In the genomic region with DNA sequence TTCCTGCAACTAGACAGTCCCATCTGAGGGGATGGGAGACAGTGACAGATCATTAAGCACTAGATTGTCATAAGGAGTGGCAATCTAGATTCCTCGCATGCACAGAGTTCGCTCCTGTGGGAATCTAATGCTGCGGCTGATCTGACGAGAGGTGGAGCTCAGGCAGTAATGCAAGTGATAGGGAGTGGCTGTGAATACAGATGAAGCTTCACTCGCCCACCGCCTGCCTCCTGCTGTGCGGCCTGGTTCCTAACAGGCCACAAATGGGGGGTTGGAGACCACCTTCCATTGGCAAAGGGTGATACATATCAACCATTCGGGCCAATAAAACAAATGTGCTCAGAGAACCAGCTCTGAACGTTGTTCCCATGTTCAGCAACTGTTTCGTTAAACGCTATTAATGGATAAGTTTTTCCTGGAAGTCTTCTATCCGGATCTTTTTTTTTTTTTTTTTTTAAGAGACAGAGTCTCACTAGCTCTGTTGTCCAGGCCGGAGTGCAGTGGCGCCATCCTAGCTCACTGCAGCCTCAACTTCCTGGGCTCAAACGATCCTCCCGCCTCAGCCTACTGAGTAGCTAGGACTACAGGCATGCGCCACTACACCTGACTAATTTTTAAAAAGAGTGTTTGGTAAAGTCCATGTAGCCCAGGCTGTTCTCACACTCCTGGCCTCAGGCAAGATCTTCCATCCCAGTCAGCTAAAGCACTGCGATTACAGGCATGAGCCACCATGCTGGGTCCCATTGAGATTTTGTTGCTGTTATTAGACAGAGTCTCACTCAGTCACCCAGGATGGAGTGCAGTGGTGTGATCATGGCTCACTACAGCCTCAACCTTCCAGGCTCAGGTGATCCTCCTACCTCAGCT, we compare ENCODE assay signal across 21 cellular contexts. TPM values are rescaled to one million over a fixed set of nuclear protein-coding genes. Genes with fewer than 3 reads are reported as not detected.
"Had no signal": no experiment of that assay in that cellular context is flagged by ENCODE, and none has a peak within 500 bp of the region (broad histone marks: within the 10 kb centered on the region; RNA-seq: fewer than 3 reads in every experiment).

No MANE protein-coding gene starts in this region.

- H3K27me3 ChIP-seq: cardiac muscle cell, sigmoid colon, transverse colon had no signal

- ATAC-seq: esophagus mucosa; left ventricle myocardium superior; natural killer cell treated with Interleukin-12 subunit alpha and Interleukin-12 subunit beta and Interleukin-15 and Interleukin-18, amount 100 ng/mL, for 72 hours; stimulated activated memory B cell treated with anti-CD40 and anti-IgM and Interleukin-4, amounts not matched to agents 10 μg/mL and 1 μg/mL and 100 μg/mL, for 72 hours had no signal

- H3K4me3 Mint-ChIP-seq: activated naive CD4-positive, alpha-beta T cell treated with anti-CD3 and anti-CD28 coated beads, Interleukin-2, amount 10 ng/mL, durations not matched to agents 7 days and 5 days; memory B cell; natural killer cell treated with Interleukin-12 subunit alpha and Interleukin-12 subunit beta and Interleukin-15 and Interleukin-18, amount 100 ng/mL, for 72 hours; stimulated activated memory B cell treated with anti-CD40 and anti-IgM and Interleukin-4, amounts not matched to agents 10 μg/mL and 1 μg/mL and 100 μg/mL, for 72 hours had no signal

- H3K27ac Mint-ChIP-seq: activated naive CD4-positive, alpha-beta T cell treated with anti-CD3 and anti-CD28 coated beads, Interleukin-2, amount 10 ng/mL, durations not matched to agents 7 days and 5 days; activated T-helper 2 cell treated with anti-CD3 and anti-CD28 coated beads, Interferon-gamma antibody, Interleukin-2, Interleukin-4, amounts not matched to agents 10 μg/mL and 5 μg/mL and 100 μg/mL, durations not matched to agents 14 hours and 24 hours and 36 hours; memory B cell; natural killer cell treated with Interleukin-12 subunit alpha and Interleukin-12 subunit beta and Interleukin-15 and Interleukin-18, amount 100 ng/mL, for 72 hours; stimulated activated memory B cell treated with anti-CD40 and anti-IgM and Interleukin-4, amounts not matched to agents 10 μg/mL and 1 μg/mL and 100 μg/mL, for 72 hours had no signal

- H3K4me1 ChIP-seq: sigmoid colon, transverse colon had no signal

- DNase-seq: activated CD4-positive, alpha-beta T cell treated with anti-CD3 and anti-CD28 coated beads, Interleukin-2, amount 50 U/mL, for 48 hours; activated naive CD4-positive, alpha-beta T cell treated with anti-CD3 and anti-CD28 coated beads, Interleukin-2, amount 10 ng/mL, durations not matched to agents 7 days and 5 days; hippocampal formation; left ventricle myocardium superior; occipital lobe; sigmoid colon; stimulated activated CD4-positive, alpha-beta T cell treated with anti-CD3 and anti-CD28 coated beads, Interleukin-12 subunit alpha, Interleukin-12 subunit beta, amount 100 ng/mL, for 4 hours; stimulated activated CD4-positive, alpha-beta T cell treated with anti-CD3 and anti-CD28 coated beads, Interleukin-2, amount 100 ng/mL, for 24 hours; T-helper 1 cell; T1000; transverse colon had no signal

- H3K36me3 ChIP-seq: cardiac muscle cell, sigmoid colon, transverse colon had no signal

- H3K27ac ChIP-seq: cardiac muscle cell, sigmoid colon, transverse colon had no signal

- H3K36me3 Mint-ChIP-seq: activated naive CD4-positive, alpha-beta T cell treated with anti-CD3 and anti-CD28 coated beads, Interleukin-2, amount 10 ng/mL, durations not matched to agents 7 days and 5 days; memory B cell; natural killer cell treated with Interleukin-12 subunit alpha and Interleukin-12 subunit beta and Interleukin-15 and Interleukin-18, amount 100 ng/mL, for 72 hours; stimulated activated memory B cell treated with anti-CD40 and anti-IgM and Interleukin-4, amounts not matched to agents 10 μg/mL and 1 μg/mL and 100 μg/mL, for 72 hours had no signal

- H3K9me3 Mint-ChIP-seq: activated naive CD4-positive, alpha-beta T cell treated with anti-CD3 and anti-CD28 coated beads, Interleukin-2, amount 10 ng/mL, durations not matched to agents 7 days and 5 days; activated T-helper 2 cell treated with anti-CD3 and anti-CD28 coated beads, Interferon-gamma antibody, Interleukin-2, Interleukin-4, amounts not matched to agents 10 μg/mL and 5 μg/mL and 100 μg/mL, durations not matched to agents 14 hours and 24 hours and 36 hours; memory B cell; natural killer cell treated with Interleukin-12 subunit alpha and Interleukin-12 subunit beta and Interleukin-15 and Interleukin-18, amount 100 ng/mL, for 72 hours; stimulated activated memory B cell treated with anti-CD40 and anti-IgM and Interleukin-4, amounts not matched to agents 10 μg/mL and 1 μg/mL and 100 μg/mL, for 72 hours had no signal

- H3K9me3 ChIP-seq: sigmoid colon, transverse colon had no signal

- H3K4me3 ChIP-seq: cardiac muscle cell, sigmoid colon, transverse colon had no signal

- H3K27me3 Mint-ChIP-seq: activated naive CD4-positive, alpha-beta T cell treated with anti-CD3 and anti-CD28 coated beads, Interleukin-2, amount 10 ng/mL, durations not matched to agents 7 days and 5 days; memory B cell; natural killer cell treated with Interleukin-12 subunit alpha and Interleukin-12 subunit beta and Interleukin-15 and Interleukin-18, amount 100 ng/mL, for 72 hours; stimulated activated memory B cell treated with anti-CD40 and anti-IgM and Interleukin-4, amounts not matched to agents 10 μg/mL and 1 μg/mL and 100 μg/mL, for 72 hours had no signal

RNA-seq across cellular contexts. Expression of gene RHD, which starts 16.4 kb away (rescaled TPM):
- total RNA-seq: activated T-helper 2 cell treated with anti-CD3 and anti-CD28 coated beads, Interferon-gamma antibody, Interleukin-2, Interleukin-4, amounts not matched to agents 10 μg/mL and 5 μg/mL and 100 μg/mL, durations not matched to agents 14 hours and 24 hours and 36 hours; cardiac muscle cell; esophagus mucosa; kidney epithelial cell; left ventricle myocardium superior; natural killer cell treated with Interleukin-12 subunit alpha and Interleukin-12 subunit beta and Interleukin-15 and Interleukin-18, amount 100 ng/mL, for 72 hours; pulmonary artery endothelial cell; subcutaneous adipose tissue; transverse colon had no signal
- polyA plus RNA-seq: adipose tissue, sigmoid colon had no signal
